21 cellular contexts compared by ENCODE assay signal in the genomic region with DNA sequence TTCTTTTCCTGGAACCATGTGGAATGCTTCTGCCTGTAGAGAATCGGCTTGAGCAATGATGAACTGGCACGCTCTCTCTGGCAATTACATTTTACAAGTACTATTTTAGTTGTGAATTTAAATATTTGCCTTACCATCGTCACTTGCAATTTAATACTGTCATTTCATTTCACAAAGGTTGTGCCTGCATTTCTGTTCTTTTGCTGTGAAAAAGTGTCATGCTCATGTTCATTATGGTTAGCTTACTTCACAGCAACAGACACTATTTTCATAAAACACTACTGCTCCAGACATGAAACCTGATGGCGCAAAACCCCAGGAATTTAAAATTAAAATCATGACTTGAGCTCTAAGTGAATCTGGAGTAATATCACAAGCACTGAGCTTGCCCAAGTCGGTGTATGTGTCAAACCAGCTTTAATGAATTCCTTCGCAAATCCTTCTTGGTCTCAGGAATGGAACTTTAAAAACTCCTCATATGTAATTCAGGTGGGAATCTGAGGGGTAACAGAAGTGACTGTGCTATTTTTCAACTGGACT. TPM values are rescaled to one million over a fixed set of nuclear protein-coding genes. Genes with fewer than 3 reads are reported as not detected.
A peak's percentile ranks its signal among the peaks of the same experiment; 100 is the strongest.
DNase-seq lines count a peak whose midpoint lies in the region; ATAC-seq and TF ChIP-seq lines count a peak whose summit lies in the region.
"Had no signal": no experiment of that assay in that cellular context is flagged by ENCODE, and none has a peak within 500 bp of the region (broad histone marks: within the 10 kb centered on the region; RNA-seq: fewer than 3 reads in every experiment).

No MANE protein-coding gene starts in this region.

- no peak overlapping the region for H3K56ac ChIP-seq in IMR-90 (ENCODE audit: extremely low read depth, insufficient read depth, low read length)

- H2BK5ac ChIP-seq in IMR-90 (ENCODE audit: low read depth, low read length, poor library complexity, severe bottlenecking): no peak overlapping the region

- no peak overlapping the region for H2AFZ ChIP-seq in IMR-90 (replicated peaks; ENCODE audit: low read length, poor library complexity)
- H2AFZ ChIP-seq: GM23248 had no signal

- peaks cover 19% of the 10 kb centered on the region for H3K4me1 ChIP-seq in IMR-90 (ENCODE audit: control insufficient read depth, insufficient read depth, low read length)
- H3K4me1 ChIP-seq in heart right ventricle: peaks cover 0 to 29% (median 9%) of the 10 kb centered on the region in 9 donors
- H3K4me1 ChIP-seq: HAP-1 had no signal

- peaks cover 82% of the 10 kb centered on the region for H3K36me3 Mint-ChIP-seq in activated naive CD4-positive, alpha-beta T cell treated with anti-CD3 and anti-CD28 coated beads, Interleukin-2, amount 10 ng/mL, durations not matched to agents 7 days and 5 days
- peaks cover 87% of the 10 kb centered on the region for H3K36me3 Mint-ChIP-seq in stimulated activated effector memory CD8-positive, alpha-beta T cell treated with anti-CD3 and anti-CD28 coated beads, Interleukin-12 subunit alpha, Interleukin-12 subunit beta, amount 100 ng/mL, for 72 hours

- POLR2A ChIA-PET in IMR-90 (lab: Charles Lee; ENCODE audit: unreplicated experiment): interaction anchor here (0.7 kb wide), 2 partner anchors 16 to 287 kb away, joined by 4 to 6 read pairs; no protein-coding TSS in a partner anchor

- H3K27me3 Mint-ChIP-seq in activated naive CD4-positive, alpha-beta T cell treated with anti-CD3 and anti-CD28 coated beads, Interleukin-2, amount 10 ng/mL, durations not matched to agents 7 days and 5 days: no peaks in the 10 kb centered on the region
- H3K27me3 Mint-ChIP-seq: CD8-positive, alpha-beta memory T cell had no signal

- H3K36me3 ChIP-seq in IMR-90 (ENCODE audit: control insufficient read depth, insufficient read depth, low read length): peaks cover 23% of the 10 kb centered on the region
- peaks cover 0 to 98% (median 42%) of the 10 kb centered on the region in 9 donors for H3K36me3 ChIP-seq in heart right ventricle

- H4K91ac ChIP-seq in IMR-90 (ENCODE audit: insufficient read depth, low read depth, low read length): no peak overlapping the region

- H4K8ac ChIP-seq in IMR-90 (ENCODE audit: low read depth in 2 of 2, low read length in 2 of 2): no peak overlapping the region

- no peak for TF ChIP-seq POLR2A in IMR-90 (IDR thresholded peaks at IDR 0.05; ENCODE audit: low read depth, low read length)

- no peak overlapping the region for H3K4me2 ChIP-seq in IMR-90 (ENCODE audit: low read depth, low read length)

- H3K27me3 ChIP-seq in IMR-90 (ENCODE audit: control insufficient read depth, insufficient read depth, low read length) (no peaks in the 10 kb centered on the region), heart right ventricle (no peaks in the 10 kb centered on the region)

- no peak overlapping the region for H3K23ac ChIP-seq in IMR-90 (ENCODE audit: low read depth, low read length)

- no peak for DNase-seq in activated naive CD4-positive, alpha-beta T cell treated with anti-CD3 and anti-CD28 coated beads, Interleukin-2, amount 10 ng/mL, durations not matched to agents 7 days and 5 days
- no peak for DNase-seq in activated naive CD4-positive, alpha-beta T cell (lab: John Stamatoyannopoulos, UW)
- DNase-seq in IMR-90: no peak
- DNase-seq in fibroblast of gingiva (ENCODE audit: low read depth): peak; percentile 63
- DNase-seq in stimulated activated effector memory CD8-positive, alpha-beta T cell treated with anti-CD3 and anti-CD28 coated beads, Interleukin-12 subunit alpha, Interleukin-12 subunit beta, amount 100 ng/mL, for 72 hours (ENCODE audit: low spot score in 2 of 2): no peak
- no peak for DNase-seq in heart right ventricle
- no peak for DNase-seq in NCI-H1092 (lab: John Stamatoyannopoulos, UW)
- DNase-seq: 8988T; CD8-positive, alpha-beta memory T cell; GM23248; NCI-H1694 treated with DMSO at 0.1 percent for 48 hours; NCI-H2107; NCI-H2227 treated with DMSO at 0.1 percent for 48 hours; NCI-H510A treated with DMSO at 0.1 percent for 48 hours; NCI-H774; PC-3; RPMI8226; SIG-M5 had no signal

- no TSS peak for BruUV-seq in IMR-90 (replicated peaks; lab: Mats Ljungman, UMichigan)

- H3K4me3 Mint-ChIP-seq in activated naive CD4-positive, alpha-beta T cell treated with anti-CD3 and anti-CD28 coated beads, Interleukin-2, amount 10 ng/mL, durations not matched to agents 7 days and 5 days: no peak overlapping the region
- H3K4me3 Mint-ChIP-seq in stimulated activated effector memory CD8-positive, alpha-beta T cell treated with anti-CD3 and anti-CD28 coated beads, Interleukin-12 subunit alpha, Interleukin-12 subunit beta, amount 100 ng/mL, for 72 hours: no peak overlapping the region
- H3K4me3 Mint-ChIP-seq: CD8-positive, alpha-beta memory T cell had no signal

- H3K27ac ChIP-seq in IMR-90 (ENCODE audit: insufficient read depth, low read length) (no peak overlapping the region), heart right ventricle (peak overlapping the region in 1 of 10 donors; percentile 13)

- H3K18ac ChIP-seq in IMR-90 (ENCODE audit: low read depth, low read length): peak overlapping the region; percentile 24; the same call in 1 of the 2 replicates

- no peak overlapping the region for H2BK120ac ChIP-seq in IMR-90 (ENCODE audit: low read depth, low read length)

- no peak overlapping the region for H3K9ac ChIP-seq in IMR-90 (ENCODE audit: low read depth, low read length)
- H3K9ac ChIP-seq: GM23248 had no signal

- H2BK20ac ChIP-seq in IMR-90 (ENCODE audit: low read depth, low read length): no peak overlapping the region

- peaks cover 2% of the 10 kb centered on the region for H3K9me3 Mint-ChIP-seq in activated naive CD4-positive, alpha-beta T cell treated with anti-CD3 and anti-CD28 coated beads, Interleukin-2, amount 10 ng/mL, durations not matched to agents 7 days and 5 days
- H3K9me3 Mint-ChIP-seq in stimulated activated effector memory CD8-positive, alpha-beta T cell treated with anti-CD3 and anti-CD28 coated beads, Interleukin-12 subunit alpha, Interleukin-12 subunit beta, amount 100 ng/mL, for 72 hours: no peaks in the 10 kb centered on the region
- H3K9me3 Mint-ChIP-seq: CD8-positive, alpha-beta memory T cell had no signal

- dilution Hi-C loops in IMR-90 (cut with HindIII; ENCODE audit: low sequenced_read_pairs, unreplicated experiment): no loop called here

- in situ Hi-C loops in IMR-90 (cut with MboI; ENCODE audit: low sequenced_read_pairs): no loop called here

- H3K14ac ChIP-seq in IMR-90 (replicated peaks; ENCODE audit: low read depth, low read length): no peak overlapping the region

- no peak overlapping the region for H3K4me3 ChIP-seq in IMR-90 (ENCODE audit: insufficient read depth, low read depth, low read length)
- no peak overlapping the region for H3K4me3 ChIP-seq in heart right ventricle
- H3K4me3 ChIP-seq: GM23248, HAP-1 had no signal

- H3K4me1 Mint-ChIP-seq in activated naive CD4-positive, alpha-beta T cell treated with anti-CD3 and anti-CD28 coated beads, Interleukin-2, amount 10 ng/mL, durations not matched to agents 7 days and 5 days: peaks cover 46% of the 10 kb centered on the region
- H3K4me1 Mint-ChIP-seq in stimulated activated effector memory CD8-positive, alpha-beta T cell treated with anti-CD3 and anti-CD28 coated beads, Interleukin-12 subunit alpha, Interleukin-12 subunit beta, amount 100 ng/mL, for 72 hours: peaks cover 6% of the 10 kb centered on the region

- peaks cover 12% of the 10 kb centered on the region for H3K9me1 ChIP-seq in IMR-90 (ENCODE audit: insufficient read depth, low read length)

- H3K9me3 ChIP-seq in IMR-90 (ENCODE audit: control insufficient read depth, insufficient read depth, low read length) (no peaks in the 10 kb centered on the region), heart right ventricle (no peaks in the 10 kb centered on the region)
- H3K9me3 ChIP-seq: HAP-1 had no signal

- CTCF ChIA-PET in activated naive CD4-positive, alpha-beta T cell treated with anti-CD3 and anti-CD28 coated beads, Interleukin-2, amount 10 ng/mL, durations not matched to agents 7 days and 5 days (lab: Charles Lee): interaction anchor here (0.6 to 0.9 kb wide), 2 partner anchors 16 to 49 kb away, joined by 3 read pairs; no protein-coding TSS in a partner anchor
- CTCF ChIA-PET in IMR-90 (lab: Yijun Ruan, JAX): interaction anchor here (2.6 kb wide), 1 partner anchor 15 kb away, joined by 11 read pairs; no protein-coding TSS in a partner anchor

- ATAC-seq in IMR-90 (ENCODE audit: low read depth) (no peak), GM18517 (IDR thresholded peaks at IDR 0.05; ENCODE audit: unreplicated experiment) (no peak), heart right ventricle (no peak)
- ATAC-seq in stimulated activated effector memory CD8-positive, alpha-beta T cell treated with anti-CD3 and anti-CD28 coated beads, Interleukin-12 subunit alpha, Interleukin-12 subunit beta, amount 100 ng/mL, for 72 hours: no peak
- ATAC-seq: PC-3, SK-N-SH treated with all-trans-retinoic acid at 6 μM for 48 hours had no signal

- H2BK15ac ChIP-seq in IMR-90 (ENCODE audit: low read depth, low read length): no peak overlapping the region

- intact Hi-C loops in IMR-90 (cut with micrococcal nuclease) (loop anchor here (5.0 kb wide), 2 partner anchors 191 to 266 kb away; a partner anchor contains a TSS), heart right ventricle (cut with DNase I) (loop anchor here in 1 of 10 donors (5.0 kb wide), 1 partner anchor 46 kb away; no protein-coding TSS in a partner anchor)

- H3K27ac Mint-ChIP-seq in activated naive CD4-positive, alpha-beta T cell treated with anti-CD3 and anti-CD28 coated beads, Interleukin-2, amount 10 ng/mL, durations not matched to agents 7 days and 5 days: peak overlapping the region; percentile 96
- H3K27ac Mint-ChIP-seq in stimulated activated effector memory CD8-positive, alpha-beta T cell treated with anti-CD3 and anti-CD28 coated beads, Interleukin-12 subunit alpha, Interleukin-12 subunit beta, amount 100 ng/mL, for 72 hours: peak overlapping the region; percentile 43

- H3K79me1 ChIP-seq in IMR-90 (ENCODE audit: low read depth in 1 of 2, low read length in 2 of 2): peaks cover 0 to 8% of the 10 kb centered on the region in 2 experiments; a peak in 1 of 4 replicates

- WGBS in IMR-90 (ENCODE audit: extremely low coverage in 2 of 2, insufficient read length in 1 of 2), 2 experiments: 100% methylated on average over 1 of the region's 6 CpGs; no CpG with 5 or more reads in 1 of the 2 experiments
- WGBS in heart right ventricle, 2 donors: 85 to 92% methylated on average over 6 of the region's 6 CpGs

- no peak overlapping the region for H2AK5ac ChIP-seq in IMR-90 (ENCODE audit: low read depth, low read length)

- TF ChIP-seq CTCF in IMR-90 (conservative IDR thresholded peaks at IDR 0.05; ENCODE audit: low read depth, low read length) (no peak), heart right ventricle (IDR thresholded peaks at IDR 0.05) (no peak)

- TF ChIP-seq RAD21 in IMR-90 (IDR thresholded peaks at IDR 0.05; ENCODE audit: low read length): no peak

- no peak overlapping the region for H3K4ac ChIP-seq in IMR-90 (ENCODE audit: low read depth, low read length)

- H4K20me1 ChIP-seq in IMR-90 (ENCODE audit: insufficient read depth, low read length): no peaks in the 10 kb centered on the region; the same call in 1 of the 2 replicates

- no peak overlapping the region for H4K5ac ChIP-seq in IMR-90 (ENCODE audit: low read depth, low read length)

- H2AK9ac ChIP-seq in IMR-90 (replicated peaks; ENCODE audit: low read depth, low read length, poor library complexity): no peak overlapping the region

RNA-seq across cellular contexts. Expression of a gene that starts 59.8 kb away (rescaled TPM):
- total RNA-seq in IMR-90 (2012; rRNA removed): under 0.01 TPM in 2 replicates
- 0.07 and 0.16 TPM in 2 replicates for polyA plus RNA-seq in IMR-90 (2012; rRNA removed)
- polyA plus RNA-seq in IMR-90 (2012; cell fraction: cytosol; rRNA removed): 0.04 and 0.15 TPM in 2 replicates
- polyA plus RNA-seq in IMR-90 (2012; cell fraction: nucleus; rRNA removed; ENCODE audit: low replicate concordance): 0.02 and 0.10 TPM in 2 replicates
- total RNA-seq in heart right ventricle: 1 to 10 TPM in 8 of 10 donors, under 1 TPM in 2; 0.20 to 5.3 (median 2.8) TPM
- polyA plus RNA-seq in heart right ventricle: 1 to 10 TPM; 2.1 to 6.4 TPM
- total RNA-seq: CD8-positive, alpha-beta memory T cell; GM23248; PC-3 had no signal
- polyA plus RNA-seq: CD8-positive, alpha-beta memory T cell; GM23248 had no signal
